25 cellular contexts compared by ENCODE assay signal in the genomic region with DNA sequence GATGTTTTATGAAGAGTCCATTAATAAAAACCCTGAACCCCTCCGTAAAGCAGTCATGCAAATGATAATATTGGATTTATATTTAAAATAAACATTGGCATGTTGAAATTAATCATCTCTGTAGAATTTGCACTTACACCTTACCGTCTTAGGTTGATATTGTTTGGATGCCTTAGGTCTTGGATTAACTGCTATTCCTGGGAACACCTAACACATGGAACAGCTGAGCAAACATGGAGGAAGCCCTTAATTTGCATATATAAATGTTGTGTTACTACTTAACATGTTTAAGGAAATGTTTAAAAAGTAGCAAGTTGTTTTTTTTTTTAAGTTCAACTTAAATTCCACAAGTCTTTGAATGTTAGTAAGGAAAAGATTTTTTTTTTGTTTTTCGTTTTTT.
"Had no signal": no experiment of that assay in that cellular context is flagged by ENCODE, and none has a peak within 500 bp of the region (broad histone marks: within the 10 kb centered on the region; RNA-seq: fewer than 3 reads in every experiment).

No MANE protein-coding gene starts in this region.

- H3K27ac ChIP-seq: esophagus squamous epithelium, gastroesophageal sphincter, left ventricle myocardium inferior, parathyroid adenoma, psoas muscle, spleen, tibial artery, upper lobe of left lung, uterus had no signal

- H3K36me3 ChIP-seq: uterus had no signal

- DNase-seq: dermis blood vessel endothelial cell; esophagus squamous epithelium; foreskin fibroblast; glutamatergic neuron; left cardiac atrium; left ventricle myocardium inferior; mesenchymal stem cell; midbrain; occipital lobe; psoas muscle; retina; spleen; stimulated activated CD4-positive, alpha-beta T cell treated with anti-CD3 and anti-CD28 coated beads, Interleukin-15, amount 100 ng/mL, for 24 hours; stimulated activated CD4-positive, alpha-beta T cell treated with anti-CD3 and anti-CD28 coated beads, Interleukin-1b, Interleukin-23, amount 100 ng/mL, for 48 hours; stimulated activated CD4-positive, alpha-beta T cell treated with anti-CD3 and anti-CD28 coated beads, Interleukin-4, amount 100 ng/mL, for 24 hours; tibial artery; uterus had no signal

- H3K4me3 ChIP-seq: esophagus squamous epithelium, gastroesophageal sphincter, left ventricle myocardium inferior, lung, psoas muscle, spleen, tibial artery, upper lobe of left lung, uterus had no signal

- H3K9me3 ChIP-seq: esophagus squamous epithelium, gastroesophageal sphincter, left ventricle myocardium inferior, psoas muscle, spleen, tibial artery, upper lobe of left lung, uterus had no signal

- H3K27ac Mint-ChIP-seq: natural killer cell treated with Interleukin-12 subunit alpha and Interleukin-12 subunit beta and Interleukin-15 and Interleukin-18, amount 100 ng/mL, for 72 hours; stimulated activated memory B cell treated with anti-CD40 and anti-IgM and Interleukin-4, amounts not matched to agents 10 μg/mL and 1 μg/mL and 100 μg/mL, for 72 hours; stimulated activated naive CD8-positive, alpha-beta T cell treated with anti-CD3 and anti-CD28 coated beads, Interleukin-15, Interleukin-2, amounts not matched to agents 100 ng/mL and 50 ng/mL, for 24 hours had no signal

- H3K79me2 ChIP-seq: parathyroid adenoma had no signal

- H3K4me3 Mint-ChIP-seq: natural killer cell treated with Interleukin-12 subunit alpha and Interleukin-12 subunit beta and Interleukin-15 and Interleukin-18, amount 100 ng/mL, for 72 hours; stimulated activated memory B cell treated with anti-CD40 and anti-IgM and Interleukin-4, amounts not matched to agents 10 μg/mL and 1 μg/mL and 100 μg/mL, for 72 hours; stimulated activated naive CD8-positive, alpha-beta T cell treated with anti-CD3 and anti-CD28 coated beads, Interleukin-15, Interleukin-2, amounts not matched to agents 100 ng/mL and 50 ng/mL, for 24 hours had no signal

- H3K4me1 Mint-ChIP-seq: stimulated activated memory B cell treated with anti-CD40 and anti-IgM and Interleukin-4, amounts not matched to agents 10 μg/mL and 1 μg/mL and 100 μg/mL, for 72 hours had no signal

- H3K9me3 Mint-ChIP-seq: natural killer cell treated with Interleukin-12 subunit alpha and Interleukin-12 subunit beta and Interleukin-15 and Interleukin-18, amount 100 ng/mL, for 72 hours; stimulated activated memory B cell treated with anti-CD40 and anti-IgM and Interleukin-4, amounts not matched to agents 10 μg/mL and 1 μg/mL and 100 μg/mL, for 72 hours; stimulated activated naive CD8-positive, alpha-beta T cell treated with anti-CD3 and anti-CD28 coated beads, Interleukin-15, Interleukin-2, amounts not matched to agents 100 ng/mL and 50 ng/mL, for 24 hours had no signal

- H3K27me3 ChIP-seq: esophagus squamous epithelium, gastroesophageal sphincter, spleen, tibial artery, upper lobe of left lung, uterus had no signal

- H3K27me3 Mint-ChIP-seq: natural killer cell treated with Interleukin-12 subunit alpha and Interleukin-12 subunit beta and Interleukin-15 and Interleukin-18, amount 100 ng/mL, for 72 hours; stimulated activated memory B cell treated with anti-CD40 and anti-IgM and Interleukin-4, amounts not matched to agents 10 μg/mL and 1 μg/mL and 100 μg/mL, for 72 hours; stimulated activated naive CD8-positive, alpha-beta T cell treated with anti-CD3 and anti-CD28 coated beads, Interleukin-15, Interleukin-2, amounts not matched to agents 100 ng/mL and 50 ng/mL, for 24 hours had no signal

- H2AFZ ChIP-seq: parathyroid adenoma had no signal

- H3K4me1 ChIP-seq: esophagus squamous epithelium, gastroesophageal sphincter, left ventricle myocardium inferior, parathyroid adenoma, psoas muscle, spleen, tibial artery, uterus had no signal

- ATAC-seq: gastroesophageal sphincter; left cardiac atrium; natural killer cell treated with Interleukin-12 subunit alpha and Interleukin-12 subunit beta and Interleukin-15 and Interleukin-18, amount 100 ng/mL, for 72 hours; psoas muscle; sciatic nerve; stimulated activated memory B cell treated with anti-CD40 and anti-IgM and Interleukin-4, amounts not matched to agents 10 μg/mL and 1 μg/mL and 100 μg/mL, for 72 hours had no signal
